In genomic region chr11:619625-620050, GRCh38 we compare ENCODE assay signal across 13 cellular contexts. TPM values are rescaled to one million over a fixed set of nuclear protein-coding genes. Genes with fewer than 3 reads are reported as not detected.
A peak's percentile ranks its signal among the peaks of the same experiment; 100 is the strongest.
DNase-seq lines count a peak whose midpoint lies in the region; ATAC-seq and TF ChIP-seq lines count a peak whose summit lies in the region.
"Had no signal": no experiment of that assay in that cellular context is flagged by ENCODE, and none has a peak within 500 bp of the region (broad histone marks: within the 10 kb centered on the region; RNA-seq: fewer than 3 reads in every experiment).

No MANE protein-coding gene starts in this region.

- H3F3A ChIP-seq in PC-3 (ENCODE audit: low read length, unreplicated experiment): no peaks in the 10 kb centered on the region

- ATAC-seq in left cardiac atrium (no peak), left lobe of liver (no peak), PC-3 (no peak)
- ATAC-seq: HCT116 had no signal

- POLR2A ChIA-PET in PC-3 (lab: Charles Lee; ENCODE audit: unreplicated experiment): no interaction called here

- CTCF ChIA-PET in PC-3 (lab: Charles Lee): no interaction called here

- H3K9me2 ChIP-seq in PC-3 (replicated peaks; ENCODE audit: low read length): no peaks in the 10 kb centered on the region

- H3K36me3 ChIP-seq in sigmoid colon: peaks cover 0 to 27% (median 8%) of the 10 kb centered on the region in 4 donors
- H3K36me3 ChIP-seq in PC-3 (ENCODE audit: low read depth, low read length): no peaks in the 10 kb centered on the region
- peaks cover 7% of the 10 kb centered on the region for H3K36me3 ChIP-seq in brain microvascular endothelial cell (replicated peaks)

- H3K4me1 ChIP-seq in sigmoid colon (peaks cover 0 to 17% (median 14%) of the 10 kb centered on the region in 4 donors), PC-3 (ENCODE audit: insufficient read depth, low read length) (peaks cover 19% of the 10 kb centered on the region; the same call in 1 of the 2 replicates)

- H2AFZ ChIP-seq in PC-3 (ENCODE audit: low read length): no peak overlapping the region

- BruUV-seq in PC-3 (replicated peaks; lab: Mats Ljungman, UMichigan): no TSS peak

- TF ChIP-seq CTCF in sigmoid colon (IDR thresholded peaks at IDR 0.05): no peak
- no peak for TF ChIP-seq CTCF in PC-3 (conservative IDR thresholded peaks at IDR 0.05; ENCODE audit: low read depth, low read length)
- no peak for TF ChIP-seq CTCF in brain microvascular endothelial cell (IDR thresholded peaks at IDR 0.05; ENCODE audit: low read depth, low read length, missing control alignments)

- H3K27me3 ChIP-seq in sigmoid colon: peaks cover 0 to 17% (median 0%) of the 10 kb centered on the region in 3 donors
- no peaks in the 10 kb centered on the region for H3K27me3 ChIP-seq in PC-3 (ENCODE audit: low read length)
- H3K27me3 ChIP-seq in brain microvascular endothelial cell (replicated peaks): no peaks in the 10 kb centered on the region
- H3K27me3 ChIP-seq: BLaER1 had no signal

- H3K4me3 ChIP-seq in sigmoid colon: no peak overlapping the region
- no peak overlapping the region for H3K4me3 ChIP-seq in PC-3 (ENCODE audit: low read length)
- no peak overlapping the region for H3K4me3 ChIP-seq in brain microvascular endothelial cell (ENCODE audit: low read depth, low read length)
- H3K4me3 ChIP-seq: BLaER1 had no signal

- DNase-seq in left cardiac atrium (peak; percentile 20), cardiac septum (ENCODE audit: low spot score) (no peak), left lobe of liver (ENCODE audit: low spot score) (peak; percentile 48), sigmoid colon (peak; percentile 62), PC-3 (no peak), brain microvascular endothelial cell (no peak)
- DNase-seq: 8988T; AML-193; CD4-positive, CD25-positive, alpha-beta regulatory T cell; DMS53; GF-D8 had no signal

- intact Hi-C loops in left cardiac atrium (cut with DNase I): loop anchor here in 1 of 2 donors (10.0 kb wide), 1 partner anchor 65 kb away; no protein-coding TSS in a partner anchor
- intact Hi-C loops in cardiac septum (cut with DNase I): loop anchor here (5.0 kb wide), 1 partner anchor 42 kb away; the partner anchor contains the start of gene PHRF1
- intact Hi-C loops in sigmoid colon (cut with DNase I): loop anchor here (5.0 kb wide), 1 partner anchor 42 kb away; the partner anchor contains the start of gene PHRF1
- intact Hi-C loops in PC-3 (cut with micrococcal nuclease): loop anchor here (10.0 kb wide), 1 partner anchor 55 kb away; the partner anchor contains the start of genes LMNTD2 and RASSF7

- H3K9me3 ChIP-seq in sigmoid colon (no peaks in the 10 kb centered on the region), PC-3 (ENCODE audit: low read length) (no peaks in the 10 kb centered on the region)
- H3K9me3 ChIP-seq: BLaER1 had no signal

- H3K79me2 ChIP-seq in PC-3 (ENCODE audit: low read length): peaks cover 7% of the 10 kb centered on the region; the same call in 1 of the 2 replicates

- no peak overlapping the region for H3K9ac ChIP-seq in PC-3 (ENCODE audit: low read length)
- H3K9ac ChIP-seq: BLaER1 had no signal

- no peaks in the 10 kb centered on the region for H4K20me1 ChIP-seq in PC-3 (ENCODE audit: low read length)

- H3K27ac ChIP-seq in sigmoid colon: no peak overlapping the region
- H3K27ac ChIP-seq in PC-3 (ENCODE audit: low read length): no peak overlapping the region
- no peak overlapping the region for H3K27ac ChIP-seq in brain microvascular endothelial cell
- H3K27ac ChIP-seq: BLaER1 had no signal

- no peak for TF ChIP-seq EP300 in sigmoid colon (IDR thresholded peaks at IDR 0.05)

- in situ Hi-C loops in brain microvascular endothelial cell (cut with HindIII; ENCODE audit: low pct_ligation_motif_present, low sequenced_read_pairs): no loop called here

- no peak for TF ChIP-seq POLR2A in sigmoid colon (IDR thresholded peaks at IDR 0.05)

- H3K4me2 ChIP-seq in PC-3 (ENCODE audit: low read length): no peak overlapping the region
- H3K4me2 ChIP-seq: BLaER1 had no signal

- WGBS in sigmoid colon, 2 donors: 94 to 95% methylated on average over 22 of the region's 22 CpGs

RNA-seq across cellular contexts. Expression of gene IRF7, which starts 3.9 kb away (rescaled TPM):
- total RNA-seq in left cardiac atrium (10 to 100 TPM; 12.1 to 24.3 TPM), cardiac septum (9.7 TPM), left lobe of liver (38.5 TPM), sigmoid colon (10 to 100 TPM in 3 of 4 donors, 1 to 10 TPM in 1; 8.6 to 18.2 (median 14.2) TPM), PC-3 (2014; rRNA removed) (80.8 and 95.7 TPM in 2 replicates)
- polyA plus RNA-seq in sigmoid colon: 10 to 100 TPM; 10.8 to 73.9 (median 26.8) TPM

RNA-seq across cellular contexts. Expression of gene CDHR5, which starts 5.1 kb away (rescaled TPM):
- total RNA-seq in left cardiac atrium: not detected
- total RNA-seq in cardiac septum: not detected
- total RNA-seq in left lobe of liver: 64.8 TPM
- 1 to 10 TPM in 2 of 4 donors, not detected in 2; 1.8 to 1.9 TPM for total RNA-seq in sigmoid colon
- 100 to 1,000 TPM in 1 of 3 donors, 10 to 100 TPM in 2; 18.0 to 136 (median 29.4) TPM for polyA plus RNA-seq in sigmoid colon
- not detected in 2 replicates for total RNA-seq in PC-3 (2014; rRNA removed)
- total RNA-seq: CD4-positive, CD25-positive, alpha-beta regulatory T cell had no signal
- polyA plus RNA-seq: CD4-positive, CD25-positive, alpha-beta regulatory T cell had no signal

RNA-seq across cellular contexts. Expression of gene SCT, which starts 7.3 kb away (rescaled TPM):
- total RNA-seq in left cardiac atrium: not detected
- total RNA-seq in cardiac septum: not detected
- total RNA-seq in left lobe of liver: 0.81 TPM
- not detected for total RNA-seq in sigmoid colon
- polyA plus RNA-seq in sigmoid colon: 1 to 10 TPM in 1 of 3 donors, not detected in 2; 1.1 TPM
- total RNA-seq in PC-3 (2014; rRNA removed): 2.2 TPM in 1 of 2 replicates, not detected in the other
- total RNA-seq: CD4-positive, CD25-positive, alpha-beta regulatory T cell had no signal
- polyA plus RNA-seq: CD4-positive, CD25-positive, alpha-beta regulatory T cell had no signal

RNA-seq across cellular contexts. Expression of gene DRD4, which starts 17.4 kb away (rescaled TPM):
- under 1 TPM; 0.15 to 0.29 TPM for total RNA-seq in left cardiac atrium
- 0.81 TPM for total RNA-seq in cardiac septum
- total RNA-seq in left lobe of liver: 0.68 TPM
- 1 to 10 TPM in 1 of 4 donors, under 1 TPM in 1, not detected in 2; 0.41 to 2.2 TPM for total RNA-seq in sigmoid colon
- under 1 TPM in 1 of 3 donors, not detected in 2; 0.28 TPM for polyA plus RNA-seq in sigmoid colon
- total RNA-seq in PC-3 (2014; rRNA removed): 0.11 TPM in 1 of 2 replicates, not detected in the other
- total RNA-seq: CD4-positive, CD25-positive, alpha-beta regulatory T cell had no signal
- polyA plus RNA-seq: CD4-positive, CD25-positive, alpha-beta regulatory T cell had no signal

RNA-seq across cellular contexts. Expression of gene PHRF1, which starts 43.4 kb away (rescaled TPM):
- total RNA-seq in left cardiac atrium (10 to 100 TPM; 17.3 to 21.5 TPM), cardiac septum (20.9 TPM), left lobe of liver (25.4 TPM), sigmoid colon (10 to 100 TPM; 11.8 to 21.2 (median 17.9) TPM), PC-3 (2014; rRNA removed) (41.4 and 52.4 TPM in 2 replicates)
- 10 to 100 TPM in 2 of 3 donors, 1 to 10 TPM in 1; 6.6 to 29.3 (median 11.3) TPM for polyA plus RNA-seq in sigmoid colon

Comparison
In these comparisons a context has a peak if more than half of its experiments do, and no peak if none do; other contexts are left out.
1. DNase-seq: peak in left cardiac atrium (single experiment), left lobe of liver (single experiment) and sigmoid colon (single experiment); none in cardiac septum (single experiment), PC-3 (single experiment) and brain microvascular endothelial cell (single experiment).
2. RNA of gene CDHR5, which starts 5.1 kb away (total RNA-seq): 64.8 TPM in left lobe of liver (single experiment); 1.8 to 1.9 TPM in sigmoid colon, not detected in left cardiac atrium, not detected in cardiac septum (single experiment) and not detected in PC-3; every median in the first group is over 10 times any median in the second.